Comparison of ENCODE assay signal across 10 cellular contexts in the genomic region with DNA sequence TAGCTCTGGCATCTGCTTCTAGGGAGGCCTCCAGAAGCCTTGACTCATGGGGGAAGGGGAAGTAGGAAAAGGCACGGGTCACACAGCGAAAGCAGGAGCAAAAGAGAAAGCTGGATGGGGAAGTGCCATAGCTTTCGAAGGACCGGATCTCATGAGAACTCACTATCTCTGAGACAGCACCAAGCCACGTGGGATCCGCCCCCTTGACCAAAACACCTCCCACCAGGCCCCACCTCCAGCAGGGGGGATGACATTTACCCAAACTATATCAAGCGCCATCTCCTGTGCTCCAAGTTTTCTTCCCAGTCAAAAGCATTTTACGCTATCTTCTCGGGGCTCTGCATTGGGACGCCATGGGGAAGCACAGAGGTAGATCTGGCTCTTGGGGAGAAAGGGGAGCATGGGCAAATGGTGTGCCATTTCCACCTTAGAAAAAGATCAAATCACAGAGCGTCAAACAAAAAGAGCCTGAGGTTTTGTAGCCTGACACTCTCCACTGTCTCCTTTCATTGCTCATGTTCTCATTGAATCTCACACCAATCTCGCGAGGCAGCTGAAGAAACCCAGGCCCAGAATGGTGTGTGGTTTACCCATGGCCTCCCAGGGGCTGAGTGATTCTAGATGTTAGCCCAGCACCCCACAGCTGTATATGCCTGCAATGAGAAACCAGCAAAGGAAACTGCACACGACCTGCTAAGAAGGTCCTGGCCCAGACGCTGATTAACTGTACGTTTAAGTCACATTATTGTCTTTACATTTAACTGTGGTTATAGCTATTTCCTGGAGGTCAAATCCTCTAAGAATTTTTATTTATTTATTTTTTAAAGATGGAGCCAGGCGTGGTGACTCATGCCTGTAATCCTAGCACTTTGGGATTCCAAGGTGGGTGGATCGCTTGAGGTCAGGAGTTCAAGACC. TPM values are rescaled to one million over a fixed set of nuclear protein-coding genes. Genes with fewer than 3 reads are reported as not detected.
DNase-seq lines count a peak whose midpoint lies in the region; ATAC-seq and TF ChIP-seq lines count a peak whose summit lies in the region.
"Had no signal": no experiment of that assay in that cellular context is flagged by ENCODE, and none has a peak within 500 bp of the region (broad histone marks: within the 10 kb centered on the region; RNA-seq: fewer than 3 reads in every experiment).

No MANE protein-coding gene starts in this region.

- no peak overlapping the region for H3K4me3 Mint-ChIP-seq in mesothelial cell of epicardium

- H3K4me2 ChIP-seq in skeletal muscle satellite cell (ENCODE audit: low read length): peak overlapping the region; percentile 0
- no peak overlapping the region for H3K4me2 ChIP-seq in GM23248 (ENCODE audit: unreplicated experiment)

- 59 to 67% methylated on average over 18 of the region's 18 CpGs for WGBS in GM23248 (ENCODE audit: low coverage in 1 of 2, low lambda C conversion rate in 2 of 2, missing lambda C conversion rate in 2 of 2), 2 experiments

- H3K27me3 Mint-ChIP-seq in mesothelial cell of epicardium (ENCODE audit: low read depth): no peaks in the 10 kb centered on the region

- no peaks in the 10 kb centered on the region for H3K27me3 ChIP-seq in right atrium auricular region
- H3K27me3 ChIP-seq in skeletal muscle satellite cell (ENCODE audit: control insufficient read depth, insufficient read depth, low read length): peaks cover 3% of the 10 kb centered on the region
- H3K27me3 ChIP-seq in GM23248 (replicated peaks; ENCODE audit: insufficient read depth): no peaks in the 10 kb centered on the region

- no peaks in the 10 kb centered on the region for H3K79me2 ChIP-seq in GM23248 (ENCODE audit: insufficient read depth)

- no peaks in the 10 kb centered on the region for H3K36me3 Mint-ChIP-seq in mesothelial cell of epicardium

- H3K4me3 ChIP-seq in right atrium auricular region (no peak overlapping the region), skeletal muscle satellite cell (ENCODE audit: low read length) (no peak overlapping the region), GM23248 (no peak overlapping the region)

- no peaks in the 10 kb centered on the region for H3K4me1 Mint-ChIP-seq in mesothelial cell of epicardium

- H3K9ac ChIP-seq in skeletal muscle satellite cell (ENCODE audit: low read depth, low read length) (no peak overlapping the region), GM23248 (no peak overlapping the region)

- H3K4me1 ChIP-seq in right atrium auricular region (no peaks in the 10 kb centered on the region), skeletal muscle satellite cell (ENCODE audit: control insufficient read depth, insufficient read depth, low read length) (peaks cover 10% of the 10 kb centered on the region), GM23248 (ENCODE audit: insufficient read depth) (no peaks in the 10 kb centered on the region)

- TF ChIP-seq CTCF in right atrium auricular region (IDR thresholded peaks at IDR 0.05): no peak
- TF ChIP-seq CTCF in mesothelial cell of epicardium (IDR thresholded peaks at IDR 0.05; ENCODE audit: unreplicated experiment): no peak

- H3F3A ChIP-seq in GM23248 (ENCODE audit: insufficient read depth): no peaks in the 10 kb centered on the region

- H3K9me3 Mint-ChIP-seq in mesothelial cell of epicardium: peaks cover 9% of the 10 kb centered on the region

- no peak for ATAC-seq in HG02981 (IDR thresholded peaks at IDR 0.05; ENCODE audit: unreplicated experiment)

- in situ Hi-C loops in GM23248 (cut with MboI): no loop called here

- no peaks in the 10 kb centered on the region for H3K9me2 ChIP-seq in GM23248 (ENCODE audit: insufficient read depth)

- peak; percentile 5 for DNase-seq in HS-27A (ENCODE audit: low read depth)
- DNase-seq in UCSD-AML1 (lab: John Stamatoyannopoulos, UW; ENCODE audit: unreplicated experiment): peak; percentile 47
- peak; percentile 61 for DNase-seq in right atrium auricular region (ENCODE audit: low spot score)
- DNase-seq in mesothelial cell of epicardium (ENCODE audit: low spot score in 2 of 2, unreplicated experiment in 2 of 2): no peak
- no peak for DNase-seq in GM23248
- no peak for DNase-seq in NCI-H2081 (lab: John Stamatoyannopoulos, UW)
- DNase-seq: NCI-H1048 had no signal

- no peak overlapping the region for H3K27ac Mint-ChIP-seq in mesothelial cell of epicardium

- no peaks in the 10 kb centered on the region for H3K36me3 ChIP-seq in right atrium auricular region
- H3K36me3 ChIP-seq in skeletal muscle satellite cell (ENCODE audit: insufficient read depth, low read length): no peaks in the 10 kb centered on the region
- H3K36me3 ChIP-seq in GM23248 (ENCODE audit: low read depth): no peaks in the 10 kb centered on the region

- H3K27ac ChIP-seq in right atrium auricular region: no peak overlapping the region
- no peak overlapping the region for H3K27ac ChIP-seq in GM23248

- no peak overlapping the region for H2AFZ ChIP-seq in GM23248

- H3K9me3 ChIP-seq in right atrium auricular region (no peaks in the 10 kb centered on the region), skeletal muscle satellite cell (replicated peaks; ENCODE audit: low read length) (no peaks in the 10 kb centered on the region), GM23248 (ENCODE audit: low read depth) (no peaks in the 10 kb centered on the region)

- H4K20me1 ChIP-seq in GM23248 (ENCODE audit: insufficient read depth): no peaks in the 10 kb centered on the region

RNA-seq across cellular contexts. Expression of a gene that starts 8.1 kb away (rescaled TPM):
- total RNA-seq in right atrium auricular region (under 1 TPM in 1 of 2 donors, not detected in 1; 0.24 TPM), mesothelial cell of epicardium (0.54 to 0.84 TPM (median 0.69 TPM) in 3 replicates)
- total RNA-seq in skeletal muscle satellite cell (2012; rRNA removed): 2.6 and 6.1 TPM in 2 replicates
- total RNA-seq in GM23248 (2014; rRNA removed; shearing (Covaris generic)): not detected in 2 replicates
- polyA plus RNA-seq in GM23248 (2016; fragmentation: Nextera tagmentation; extraction: Ambion mirVana): not detected in 2 replicates
- total RNA-seq: mononuclear cell had no signal

RNA-seq across cellular contexts. Expression of a gene that starts 52.9 kb away (rescaled TPM):
- not detected for total RNA-seq in right atrium auricular region
- 0.76 TPM in 1 of 2 replicates, not detected in the other for total RNA-seq in skeletal muscle satellite cell (2012; rRNA removed)
- total RNA-seq in mesothelial cell of epicardium: 2.1 to 3.1 TPM (median 2.4 TPM) in 3 replicates
- total RNA-seq in GM23248 (2014; rRNA removed; shearing (Covaris generic)): 0.11 and 0.13 TPM in 2 replicates
- not detected in 2 replicates for polyA plus RNA-seq in GM23248 (2016; fragmentation: Nextera tagmentation; extraction: Ambion mirVana)

Comparison
In these comparisons a context has a peak if more than half of its experiments do, and no peak if none do; other contexts are left out.
1. DNase-seq: peak in HS-27A (single experiment), UCSD-AML1 (single experiment) and right atrium auricular region (single experiment); none in mesothelial cell of epicardium (0 of 2), GM23248 (single experiment) and NCI-H2081 (0 of 2).